23 cellular contexts compared by ENCODE assay signal in the genomic region with DNA sequence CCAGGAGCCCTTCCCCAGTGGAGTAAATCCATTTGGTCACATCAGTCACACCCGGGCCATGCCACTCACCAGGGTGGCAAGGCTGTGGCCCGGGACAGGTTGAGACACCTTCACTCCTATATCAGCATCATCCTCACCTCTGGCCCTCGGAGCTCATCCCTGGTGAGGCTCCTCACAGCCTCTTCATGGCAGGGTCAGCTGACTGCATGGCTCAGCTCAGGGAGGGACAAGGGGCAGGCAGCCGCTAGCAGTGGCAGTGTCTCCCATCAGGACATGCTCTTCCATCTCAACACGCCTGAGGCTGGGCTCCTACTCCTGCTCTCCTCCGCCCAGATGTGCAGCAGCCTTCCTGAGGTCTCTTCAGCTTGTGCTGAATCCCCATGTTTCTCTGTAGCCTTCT. TPM values are rescaled to one million over a fixed set of nuclear protein-coding genes. Genes with fewer than 3 reads are reported as not detected.
DNase-seq lines count a peak whose midpoint lies in the region; ATAC-seq, FAIRE-seq and TF ChIP-seq lines count a peak whose summit lies in the region.
"Had no signal": no experiment of that assay in that cellular context is flagged by ENCODE, and none has a peak within 500 bp of the region (broad histone marks: within the 10 kb centered on the region; RNA-seq: fewer than 3 reads in every experiment).

No MANE protein-coding gene starts in this region.

- TF ChIP-seq RAD21 in K562 (CRISPR knock-in tag; conservative IDR thresholded peaks at IDR 0.05 in 1 of 2, IDR thresholded peaks at IDR 0.05 in 1 of 2): no peak

- H3K79me2 ChIP-seq in K562 (ENCODE audit: control insufficient read depth, insufficient read depth, low read length): no peaks in the 10 kb centered on the region
- H3K79me2 ChIP-seq in osteoblast (ENCODE audit: insufficient read depth, low read length): no peaks in the 10 kb centered on the region

- no peaks in the 10 kb centered on the region for H4K20me1 ChIP-seq in K562 (replicated peaks; ENCODE audit: control insufficient read depth, insufficient read depth, low read length)
- no peaks in the 10 kb centered on the region for H4K20me1 ChIP-seq in osteoblast (ENCODE audit: insufficient read depth, low read length)
- H4K20me1 ChIP-seq: BLaER1 had no signal

- FAIRE-seq in K562 (lab: Jason Lieb, UNC): no peak
- FAIRE-seq: A204.1, GM12878, GM18507, H1 had no signal

- H3K27me3 ChIP-seq in K562 (ENCODE audit: control insufficient read depth in 2 of 2, insufficient read depth in 2 of 2, low read length in 2 of 2): peaks cover 0 to 9% of the 10 kb centered on the region in 2 experiments; a peak in 3 of 5 replicates
- H3K27me3 ChIP-seq in osteoblast (ENCODE audit: insufficient read depth, low read length): peaks cover 5% of the 10 kb centered on the region
- H3K27me3 ChIP-seq: BLaER1 had no signal

- POLR2A ChIA-PET in K562 (lab: Yijun Ruan, JAX): interaction anchor here (0.9 to 1.7 kb wide), 3 partner anchors 8 to 22 kb away, joined by 4 to 7 read pairs (median 5); no protein-coding TSS in a partner anchor

- no peaks in the 10 kb centered on the region for H3K9me3 ChIP-seq in K562 (replicated peaks; ENCODE audit: control insufficient read depth, insufficient read depth, low read depth, low read length)
- no peaks in the 10 kb centered on the region for H3K9me3 ChIP-seq in osteoblast (ENCODE audit: low read depth, low read length)
- H3K9me3 ChIP-seq: BLaER1 had no signal

- TF ChIP-seq POLR2A in K562 (conservative IDR thresholded peaks at IDR 0.05) (no peak), lower leg skin (IDR thresholded peaks at IDR 0.05) (no peak)

- intact Hi-C loops in K562 (cut with micrococcal nuclease): no loop called here
- intact Hi-C loops in lower leg skin (cut with DNase I; ENCODE audit: low total_unique reads): loop anchor here (5.0 kb wide), 1 partner anchor 106 kb away; the partner anchor contains the start of gene ABCC5

- 14% methylated on average over 6 of the region's 6 CpGs for WGBS in K562 (ENCODE audit: insufficient coverage, low coverage, missing lambda C conversion rate)
- 78 to 81% methylated on average over 6 of the region's 6 CpGs for WGBS in lower leg skin, 2 donors

- in situ Hi-C loops in K562 (cut with MboI): no loop called here

- H3K27ac ChIP-seq in C4-2B (peak overlapping the region; percentile 35), K562 (ENCODE audit: extremely low read depth, low read depth, low read length) (no peak overlapping the region), osteoblast (ENCODE audit: low read depth, low read length) (no peak overlapping the region)
- H3K27ac ChIP-seq: 22Rv1, BLaER1, GM23248 had no signal

- H3K36me3 ChIP-seq in K562 (ENCODE audit: control insufficient read depth, insufficient read depth, low read length): no peaks in the 10 kb centered on the region
- no peaks in the 10 kb centered on the region for H3K36me3 ChIP-seq in osteoblast (ENCODE audit: insufficient read depth, low read length)
- H3K36me3 ChIP-seq: BLaER1 had no signal

- no peak overlapping the region for H3K4me3 ChIP-seq in K562
- no peak overlapping the region for H3K4me3 ChIP-seq in osteoblast (ENCODE audit: insufficient read depth, low read length)
- no peak overlapping the region for H3K4me3 ChIP-seq in lower leg skin (ENCODE audit: low read depth, poor library complexity, severe bottlenecking)
- H3K4me3 ChIP-seq: BLaER1, GM12878, GM23248 had no signal

- H3K4me2 ChIP-seq in K562 (ENCODE audit: insufficient read depth, low read length) (no peak overlapping the region), osteoblast (ENCODE audit: insufficient read depth, low read length) (no peak overlapping the region)
- H3K4me2 ChIP-seq: BLaER1 had no signal

- no peak overlapping the region for H2AFZ ChIP-seq in K562 (ENCODE audit: low read depth, low read length)
- no peak overlapping the region for H2AFZ ChIP-seq in osteoblast (ENCODE audit: low read length)
- H2AFZ ChIP-seq: GM23248 had no signal

- H3K9me1 ChIP-seq in K562 (ENCODE audit: control insufficient read depth, insufficient read depth, low read length): no peaks in the 10 kb centered on the region

- CTCF ChIA-PET in K562 (lab: Yijun Ruan, JAX; ENCODE audit: low intra/inter-chr PET ratio): interaction anchor here (0.7 kb wide), 1 partner anchor 27 kb away, joined by 3 read pairs; the partner anchor contains the start of gene PARL

- DNase-seq in DMS53 (lab: John Stamatoyannopoulos, UW): peak; percentile 7
- DNase-seq in DMS53 treated with DMSO at 0.1 percent for 48 hours (lab: John Stamatoyannopoulos, UW; ENCODE audit: unreplicated experiment): no peak
- no peak for DNase-seq in K562 (ENCODE audit: extremely low read depth in 1 of 4, low spot score in 3 of 4)
- DNase-seq in osteoblast (ENCODE audit: insufficient read length, low spot score, missing footprints): peak; percentile 39
- DNase-seq in lower leg skin (ENCODE audit: low spot score in 2 of 2): no peak
- DNase-seq in NCI-H2107 treated with DMSO at 0.1 percent for 48 hours (lab: John Stamatoyannopoulos, UW; ENCODE audit: unreplicated experiment): no peak
- DNase-seq: Calu3; CD4-positive, alpha-beta T cell; CD8-positive, alpha-beta memory T cell; DMS79; EL; GDM1; GM23248; H7; HCEC 1CT had no signal

- H3K4me1 ChIP-seq in K562 (replicated peaks in 1 of 2; ENCODE audit: control insufficient read depth in 2 of 2, insufficient read depth in 2 of 2, low read length in 2 of 2): peaks cover 0 to 19% of the 10 kb centered on the region in 2 experiments; a peak in 3 of 5 replicates
- H3K4me1 ChIP-seq in osteoblast (ENCODE audit: insufficient read depth, low read length): no peaks in the 10 kb centered on the region
- H3K4me1 ChIP-seq: BLaER1 had no signal

- no peak for TF ChIP-seq EP300 in K562 (IDR thresholded peaks at IDR 0.05; ENCODE audit: low read length)

- no TSS peak for BruUV-seq in K562 (replicated peaks; lab: Mats Ljungman, UMichigan)

- TF ChIP-seq CTCF in C4-2B (conservative IDR thresholded peaks at IDR 0.05): no peak
- TF ChIP-seq CTCF in K562 (IDR thresholded peaks at IDR 0.05 in 2 of 3, conservative IDR thresholded peaks at IDR 0.05 in 1 of 3; ENCODE audit: insufficient read depth in 2 of 3, low read depth in 1 of 3, low read length in 3 of 3): no peak
- no peak for TF ChIP-seq CTCF in osteoblast (IDR thresholded peaks at IDR 0.05; ENCODE audit: extremely low read depth, low read depth, low read length)
- TF ChIP-seq CTCF in lower leg skin (IDR thresholded peaks at IDR 0.05): no peak

- no peak overlapping the region for H3K9ac ChIP-seq in K562 (ENCODE audit: insufficient read depth in 1 of 2, low read depth in 2 of 2, low read length in 2 of 2)
- H3K9ac ChIP-seq: BLaER1, GM23248 had no signal

- ATAC-seq in K562: peak; percentile 33
- ATAC-seq in GM21786 (IDR thresholded peaks at IDR 0.05; ENCODE audit: unreplicated experiment): no peak
- ATAC-seq: GM12878 had no signal

TF ChIP-seq in K562, 482 proteins besides CTCF, POLR2A, EP300 and RAD21 (continues in another document):
- no peak for TF ChIP-seq ZNF717 (CRISPR knock-in tag; IDR thresholded peaks at IDR 0.05)

RNA-seq across cellular contexts. Expression of gene PARL, which starts 26.4 kb away (rescaled TPM):
- 24.4 and 51.3 TPM in 2 replicates for total RNA-seq in K562 (2011; cell fraction: chromatin; rRNA removed; ENCODE audit: low replicate concordance)
- 18.3 and 23.0 TPM in 2 replicates for total RNA-seq in K562 (2011; cell fraction: nucleolus; rRNA removed)
- total RNA-seq in K562 (2011; cell fraction: nucleoplasm; rRNA removed): 37.7 and 45.7 TPM in 2 replicates
- total RNA-seq in K562 (2014; rRNA removed) (61.8 and 70.6 TPM in 2 replicates), K562 (2014; rRNA removed; fragmentation: Illumina TruSeq; extraction: Trizol) (57.4 and 74.2 TPM in 2 replicates), K562 (2015; rRNA removed; fragmentation: Illumina TruSeq; extraction: Trizol) (49.8 and 56.5 TPM in 2 replicates), K562 (2021) (67.7 and 82.2 TPM in 2 replicates), osteoblast (26.8 and 34.0 TPM in 2 replicates), lower leg skin (10 to 100 TPM; 19.5 to 40.5 (median 22.3) TPM)
- polyA plus RNA-seq in K562 (2011; rRNA removed) (56.4 and 77.6 TPM in 2 replicates), K562 (2014; fragmentation: Illumina TruSeq; extraction: Trizol) (55.0 and 65.5 TPM in 2 replicates), K562 (2014; fragmentation: Nextera tagmentation; extraction: Ambion mirVana) (10 to 100 TPM; 39.5 to 43.6 TPM), K562 (2014; rRNA removed) (78.0 and 82.4 TPM in 2 replicates)
- polyA plus RNA-seq in K562 (2011; cell fraction: cytosol; rRNA removed): 36.8 and 55.5 TPM in 2 replicates
- polyA plus RNA-seq in K562 (2011; cell fraction: nucleus; rRNA removed): 26.4 and 28.7 TPM in 2 replicates
- 48.1 and 70.5 TPM in 2 replicates for polyA plus RNA-seq in K562 (2012)
- polyA minus RNA-seq in K562 (2011; rRNA and poly(A)+ RNA removed): 37.8 and 45.8 TPM in 2 replicates
- polyA minus RNA-seq in K562 (2011; cell fraction: cytosol; rRNA and poly(A)+ RNA removed): 16.8 and 24.7 TPM in 2 replicates
- polyA minus RNA-seq in K562 (2011; cell fraction: nucleus; rRNA and poly(A)+ RNA removed): 9.6 and 14.0 TPM in 2 replicates

Comparison
In these comparisons a context has a peak if more than half of its experiments do, and no peak if none do; other contexts are left out.
1. DNase-seq: peak in DMS53 (single experiment) and osteoblast (single experiment); none in DMS53 treated with DMSO at 0.1 percent for 48 hours (single experiment), K562 (0 of 4), lower leg skin (0 of 2) and NCI-H2107 treated with DMSO at 0.1 percent for 48 hours (single experiment).